In the genomic region with DNA sequence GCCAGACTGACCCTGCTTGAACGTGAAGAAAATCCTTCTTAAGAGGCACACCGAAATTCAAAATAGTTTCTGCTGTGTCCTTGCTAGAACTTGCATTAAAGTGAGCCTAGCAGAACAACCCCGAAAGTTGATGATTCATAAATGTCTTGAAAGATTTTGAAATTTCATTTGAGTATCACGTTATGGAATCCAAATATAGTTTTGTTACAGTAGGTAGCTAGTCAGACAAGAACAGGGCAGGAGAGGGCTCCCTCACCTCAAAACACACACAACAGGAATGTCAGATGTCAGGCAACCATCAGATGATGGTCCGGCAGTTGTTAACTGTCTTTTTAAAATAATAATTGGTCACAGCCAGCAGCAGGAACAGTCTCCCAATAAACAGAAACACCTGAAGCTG, we compare ENCODE assay signal across 8 cellular contexts.
"Had no signal": no experiment of that assay in that cellular context is flagged by ENCODE, and none has a peak within 500 bp of the region (broad histone marks: within the 10 kb centered on the region; RNA-seq: fewer than 3 reads in every experiment).

No MANE protein-coding gene starts in this region.

- H3K9ac ChIP-seq: GM23248 had no signal

- DNase-seq: GM23248, GOT3, H7, HFFc6, IMR-90 had no signal

- H3K4me3 ChIP-seq: GM23248, HAP-1, K562 had no signal

- H3K27ac ChIP-seq: GM23248 had no signal

- H2AFZ ChIP-seq: GM23248 had no signal

- H3K36me3 ChIP-seq: HAP-1 had no signal

- H3K4me3 Mint-ChIP-seq: HFFc6 had no signal

- H3K9me3 ChIP-seq: HAP-1 had no signal

- H3K4me1 ChIP-seq: HAP-1 had no signal

- ATAC-seq: HCT116, K562 had no signal

- H3K27ac Mint-ChIP-seq: HFFc6 had no signal
